In genomic region chr7:129829677-129830631, GRCh38 we compare ENCODE assay signal across 7 cellular contexts.
DNase-seq lines count a peak whose midpoint lies in the region; ATAC-seq, FAIRE-seq and TF ChIP-seq lines count a peak whose summit lies in the region.

No MANE protein-coding gene starts in this region.

- in situ Hi-C loops in GM13976 (cut with MboI; ENCODE audit: low sequenced_read_pairs, unreplicated experiment): loop anchor here (10.0 kb wide), 1 partner anchor 165 kb away; no protein-coding TSS in a partner anchor

- H3K4me3 Mint-ChIP-seq in MCF 10A (ENCODE audit: unreplicated experiment): peak overlapping the region; percentile 45

- H3K4me1 Mint-ChIP-seq in MCF 10A (ENCODE audit: insufficient read depth, unreplicated experiment): peaks cover 35% of the 10 kb centered on the region

- CTCF ChIA-PET in MCF 10A (lab: Yijun Ruan, JAX): interaction anchor here (0.6 to 4.2 kb wide), 39 partner anchors 9 to 940 kb away, joined by 3 to 66 read pairs (median 4); no protein-coding TSS in a partner anchor

- no peaks in the 10 kb centered on the region for H3K27me3 Mint-ChIP-seq in MCF 10A (ENCODE audit: insufficient read depth, unreplicated experiment)

- DNase-seq in GM13976 (ENCODE audit: low spot score): peak; percentile 68
- peak; percentile 82 for DNase-seq in NCI-H2029 (lab: John Stamatoyannopoulos, UW)
- peak; percentile 90 for DNase-seq in MCF 10A (ENCODE audit: unreplicated experiment)

- peak; percentile 64 for TF ChIP-seq CTCF in GM13976 (IDR thresholded peaks at IDR 0.05; ENCODE audit: borderline replicate concordance, control extremely low read depth, extremely low read depth, insufficient read depth, missing control alignments)
- peak; percentile 63 for TF ChIP-seq CTCF in MCF 10A (IDR thresholded peaks at IDR 0.05; ENCODE audit: unreplicated experiment)

- H3K36me3 Mint-ChIP-seq in MCF 10A (ENCODE audit: insufficient read depth, unreplicated experiment): peaks cover 71% of the 10 kb centered on the region

- POLR2A ChIA-PET in MCF 10A (lab: Yijun Ruan, JAX): interaction anchor here (0.7 to 4.1 kb wide), 18 partner anchors 11 to 190 kb away, joined by 3 to 28 read pairs (median 8); no protein-coding TSS in a partner anchor

- peaks cover 9% of the 10 kb centered on the region; the same call in 1 of the 2 replicates for H3K36me3 ChIP-seq in iPS-20b (ENCODE audit: insufficient read depth, low read depth, low read length)

- no peaks in the 10 kb centered on the region for H3K9me3 ChIP-seq in iPS-20b (ENCODE audit: insufficient read depth, low read depth, low read length)

- BruUV-seq in MCF 10A (replicated peaks; lab: Mats Ljungman, UMichigan): no TSS peak

- no peak for ATAC-seq in HG02970 (IDR thresholded peaks at IDR 0.05; ENCODE audit: low FRiP score, unreplicated experiment)

- no peaks in the 10 kb centered on the region for H3K27me3 ChIP-seq in iPS-20b (ENCODE audit: insufficient read depth, low read length)

- peak overlapping the region; percentile 72 for H3K27ac Mint-ChIP-seq in MCF 10A (ENCODE audit: low read depth, unreplicated experiment)

- intact Hi-C loops in MCF 10A (cut with micrococcal nuclease): loop anchor here (1.0 to 2.0 kb wide), 3 partner anchors 121 to 180 kb away; no protein-coding TSS in a partner anchor

- H3K4me3 ChIP-seq in iPS-20b (ENCODE audit: low read length): peak overlapping the region; percentile 31; the same call in 1 of the 2 replicates
- peak overlapping the region in 2 of 7 experiments; percentile 4 to 18 for H3K4me3 ChIP-seq in skin epidermis

- peaks cover 30% of the 10 kb centered on the region for H3K4me1 ChIP-seq in iPS-20b (ENCODE audit: insufficient read depth, low read length)

- H3K27ac ChIP-seq in iPS-20b (ENCODE audit: low read length): no peak overlapping the region
- H3K27ac ChIP-seq in skin epidermis: peak overlapping the region in 12 of 21 experiments; percentile 9 to 71 (median 41)

- H3K9ac ChIP-seq in iPS-20b (ENCODE audit: low read depth, low read length): peak overlapping the region; percentile 60; the same call in 1 of the 2 replicates

- peak; percentile 47 for FAIRE-seq in TTC549 (lab: Jason Lieb, UNC)

- H3K9me3 Mint-ChIP-seq in MCF 10A (ENCODE audit: unreplicated experiment): no peaks in the 10 kb centered on the region
